8 cellular contexts compared by ENCODE assay signal in the genomic region with DNA sequence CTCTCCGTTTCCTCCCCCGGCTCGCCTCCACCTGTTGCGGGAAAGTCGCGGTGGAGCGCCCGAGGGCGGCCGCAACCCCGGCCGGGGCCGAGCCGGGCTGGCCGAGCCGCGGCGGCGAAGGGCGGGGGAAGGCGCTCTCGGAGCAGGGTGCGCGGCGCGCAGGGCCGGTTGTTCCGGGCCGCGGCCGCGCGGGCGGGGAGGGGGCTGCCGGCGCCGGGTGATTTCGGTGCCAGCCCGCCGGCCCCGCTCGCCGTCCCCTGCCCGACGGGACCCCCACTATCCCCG. TPM values are rescaled to one million over a fixed set of nuclear protein-coding genes. Genes with fewer than 3 reads are reported as not detected.
DNase-seq lines count a peak whose midpoint lies in the region; ATAC-seq and TF ChIP-seq lines count a peak whose summit lies in the region.

No MANE protein-coding gene starts in this region.

- H3K27me3 ChIP-seq in GM06990 (replicated peaks; ENCODE audit: control insufficient read depth, insufficient read depth, low read length) (no peaks in the 10 kb centered on the region; the same call in 1 of the 2 replicates), layer of hippocampus (ENCODE audit: control insufficient read depth, insufficient read depth, low read length) (no peaks in the 10 kb centered on the region), subcutaneous abdominal adipose tissue (ENCODE audit: control insufficient read depth in 5 of 5, insufficient read depth in 4 of 5, low read length in 5 of 5) (no peaks in the 10 kb centered on the region)

- H3K36me3 ChIP-seq in GM06990 (ENCODE audit: control insufficient read depth, insufficient read depth, low read length) (no peaks in the 10 kb centered on the region; the same call in 1 of the 2 replicates), subcutaneous abdominal adipose tissue (ENCODE audit: control insufficient read depth in 5 of 5, insufficient read depth in 5 of 5, low read length in 5 of 5) (peaks cover 0 to under 1% (median 0%) of the 10 kb centered on the region in 5 donors)

- no peak overlapping the region for H3K27ac Mint-ChIP-seq in brain

- TF ChIP-seq CTCF in GM06990 (IDR thresholded peaks at IDR 0.05; ENCODE audit: insufficient read depth, low read length, poor library complexity, severe bottlenecking) (no peak), brain (conservative IDR thresholded peaks at IDR 0.05) (no peak)

- H3K4me3 ChIP-seq in GM06990 (replicated peaks; ENCODE audit: low read depth, low read length) (peak overlapping the region; percentile 61), subcutaneous abdominal adipose tissue (ENCODE audit: low read depth in 1 of 5, low read length in 5 of 5) (peak overlapping the region in 4 of 5 donors; percentile 65 to 81 (median 77))

- H3K4me1 ChIP-seq in subcutaneous abdominal adipose tissue (ENCODE audit: control insufficient read depth in 5 of 5, insufficient read depth in 5 of 5, low read length in 5 of 5), result peaks cover 0 to 17% (median 14%) of the 10 kb centered on the region in 5 donors

- H3K4me1 Mint-ChIP-seq in brain, result peaks cover 15% of the 10 kb centered on the region

- peak overlapping the region in 4 of 5 experiments; percentile 43 to 81 (median 60) for H3K4me3 Mint-ChIP-seq in brain

- peaks cover 0 to 5% (median 0%) of the 10 kb centered on the region in 5 experiments for H3K9me3 Mint-ChIP-seq in brain

- ATAC-seq in GM19468 (IDR thresholded peaks at IDR 0.05; ENCODE audit: extremely low read depth, unreplicated experiment) (peak; percentile 23), HG03520 (IDR thresholded peaks at IDR 0.05; ENCODE audit: unreplicated experiment) (peak; percentile 63)

- H3K27me3 Mint-ChIP-seq in brain, result peaks cover 88% of the 10 kb centered on the region

- H3K27ac ChIP-seq in layer of hippocampus (ENCODE audit: low read depth, low read length) (peak overlapping the region; percentile 59), subcutaneous abdominal adipose tissue (ENCODE audit: low read depth, low read length) (no peak overlapping the region)

- DNase-seq in GM06990 (ENCODE audit: extremely low read depth, insufficient read length) (no peak), NCI-H2081 treated with DMSO at 0.1 percent for 48 hours (lab: John Stamatoyannopoulos, UW) (no peak), middle frontal gyrus (ENCODE audit: extremely low spot score, low spot score) (no peak)

- H3K36me3 Mint-ChIP-seq in brain, result no peaks in the 10 kb centered on the region

- no peaks in the 10 kb centered on the region for H3K9me3 ChIP-seq in subcutaneous abdominal adipose tissue (ENCODE audit: control insufficient read depth in 5 of 5, low read length in 5 of 5)

- peak overlapping the region in 4 of 5 donors; percentile 62 to 80 (median 66) for H3K9ac ChIP-seq in subcutaneous abdominal adipose tissue (ENCODE audit: low read length in 5 of 5)

RNA-seq across cellular contexts. Expression of a gene that starts 0.2 kb away (rescaled TPM):
- 40.4 TPM for polyA plus RNA-seq in brain (ENCODE audit: insufficient read depth, low read depth, low replicate concordance)
